In the genomic region with DNA sequence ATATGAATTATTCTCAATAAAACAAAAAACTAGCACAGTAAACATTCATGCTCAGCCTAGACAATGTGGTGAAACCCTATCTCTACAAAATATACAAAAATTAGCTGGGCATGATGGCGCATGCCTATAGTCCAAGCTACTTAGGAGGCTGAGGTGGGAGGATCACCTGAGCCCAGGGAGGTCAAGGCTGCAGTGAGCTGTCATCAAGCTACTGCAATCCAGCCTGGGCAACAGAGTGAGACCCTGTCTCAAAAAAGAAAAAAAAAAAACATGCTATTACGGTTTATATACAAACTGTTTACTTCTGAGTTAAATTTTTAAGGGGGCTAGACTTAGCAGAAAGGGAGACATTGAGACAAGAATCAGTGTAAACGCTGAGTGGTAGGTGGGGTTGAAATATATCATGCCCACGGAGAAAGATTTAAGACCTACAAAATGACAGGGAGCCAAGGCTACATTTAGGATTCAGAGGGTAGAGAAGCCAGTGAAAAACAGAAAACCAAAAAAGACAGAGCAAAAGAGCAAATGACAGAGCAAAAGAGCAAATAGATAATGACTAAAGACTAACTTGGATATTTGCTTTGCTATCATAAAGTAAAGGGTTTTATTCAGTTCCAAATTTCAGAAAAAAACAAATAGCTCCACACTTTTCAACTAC, we compare ENCODE assay signal across 11 cellular contexts. TPM values are rescaled to one million over a fixed set of nuclear protein-coding genes. Genes with fewer than 3 reads are reported as not detected.
DNase-seq lines count a peak whose midpoint lies in the region; ATAC-seq and TF ChIP-seq lines count a peak whose summit lies in the region.
"Had no signal": no experiment of that assay in that cellular context is flagged by ENCODE, and none has a peak within 500 bp of the region (broad histone marks: within the 10 kb centered on the region; RNA-seq: fewer than 3 reads in every experiment).

No MANE protein-coding gene starts in this region.

- H3K36me3 ChIP-seq in PC-3 (ENCODE audit: low read depth, low read length) (no peaks in the 10 kb centered on the region), MG63 (no peaks in the 10 kb centered on the region; the same call in 1 of the 2 replicates)
- H3K36me3 ChIP-seq: upper lobe of right lung had no signal

- H3K9me2 ChIP-seq in PC-3 (replicated peaks; ENCODE audit: low read length), result no peaks in the 10 kb centered on the region

- H3K36me3 Mint-ChIP-seq in activated T-helper 1 cell treated with anti-CD3 and anti-CD28 coated beads, Interleukin-12 subunit alpha, Interleukin-12 subunit beta, Interleukin-2, Interleukin-4 antibody, amounts not matched to agents 30 ng/mL and 10 ng/mL and 1 ng/mL, durations not matched to agents 14 hours and 24 hours and 36 hours (ENCODE audit: low read depth), result peaks cover 27% of the 10 kb centered on the region

- H3K9me3 ChIP-seq in PC-3 (ENCODE audit: low read length) (no peaks in the 10 kb centered on the region), MG63 (no peaks in the 10 kb centered on the region)
- H3K9me3 ChIP-seq: body of pancreas, upper lobe of right lung had no signal

- H3K27me3 Mint-ChIP-seq in activated T-helper 1 cell treated with anti-CD3 and anti-CD28 coated beads, Interleukin-12 subunit alpha, Interleukin-12 subunit beta, Interleukin-2, Interleukin-4 antibody, amounts not matched to agents 30 ng/mL and 10 ng/mL and 1 ng/mL, durations not matched to agents 14 hours and 24 hours and 36 hours (ENCODE audit: insufficient read depth), result no peaks in the 10 kb centered on the region

- ATAC-seq in GM18519 (IDR thresholded peaks at IDR 0.05; ENCODE audit: low FRiP score, unreplicated experiment) (peak; percentile 7), GM19452 (IDR thresholded peaks at IDR 0.05; ENCODE audit: unreplicated experiment) (peak; percentile 32), HG02840 (IDR thresholded peaks at IDR 0.05; ENCODE audit: low FRiP score, unreplicated experiment) (peak; percentile 20), PC-3 (no peak)
- ATAC-seq: body of pancreas, upper lobe of right lung had no signal

- H2AFZ ChIP-seq in PC-3 (ENCODE audit: low read length), result no peak overlapping the region

- intact Hi-C loops in activated T-helper 1 cell treated with anti-CD3 and anti-CD28 coated beads, Interleukin-12 subunit alpha, Interleukin-12 subunit beta, Interleukin-2, Interleukin-4 antibody, amounts not matched to agents 30 ng/mL and 10 ng/mL and 1 ng/mL, durations not matched to agents 14 hours and 24 hours and 36 hours (cut with micrococcal nuclease), result no loop called here
- intact Hi-C loops in PC-3 (cut with micrococcal nuclease), result no loop called here

- H3K9ac ChIP-seq in PC-3 (ENCODE audit: low read length), result no peak overlapping the region

- H3K27me3 ChIP-seq in PC-3 (ENCODE audit: low read length) (no peaks in the 10 kb centered on the region), MG63 (no peaks in the 10 kb centered on the region)
- H3K27me3 ChIP-seq: body of pancreas, upper lobe of right lung had no signal

- CTCF ChIA-PET in PC-3 (lab: Charles Lee), result interaction anchor here (0.6 kb wide), 1 partner anchor 203 kb away, joined by 4 read pairs; no protein-coding TSS in a partner anchor

- no peak overlapping the region for H3K27ac ChIP-seq in PC-3 (ENCODE audit: low read length)
- H3K27ac ChIP-seq: body of pancreas, upper lobe of right lung had no signal

- no peak for TF ChIP-seq CTCF in PC-3 (conservative IDR thresholded peaks at IDR 0.05; ENCODE audit: low read depth, low read length)

- DNase-seq in activated T-helper 1 cell treated with anti-CD3 and anti-CD28 coated beads, Interleukin-12 subunit alpha, Interleukin-12 subunit beta, Interleukin-2, Interleukin-4 antibody, amounts not matched to agents 30 ng/mL and 10 ng/mL and 1 ng/mL, durations not matched to agents 14 hours and 24 hours and 36 hours (ENCODE audit: low spot score), result no peak
- no peak for DNase-seq in mesenteric fat pad (ENCODE audit: low spot score)
- no peak for DNase-seq in PC-3
- no peak for DNase-seq in SKM-1 (lab: John Stamatoyannopoulos, UW; ENCODE audit: unreplicated experiment)
- no peak for DNase-seq in MG63
- DNase-seq: body of pancreas, NCI-H187 treated with DMSO at 0.1 percent for 48 hours, upper lobe of right lung had no signal

- POLR2A ChIA-PET in PC-3 (lab: Charles Lee; ENCODE audit: unreplicated experiment), result interaction anchor here (0.6 kb wide), 1 partner anchor 31 kb away, joined by 4 read pairs; no protein-coding TSS in a partner anchor

- H4K20me1 ChIP-seq in PC-3 (ENCODE audit: low read length), result no peaks in the 10 kb centered on the region

- peaks cover 21% of the 10 kb centered on the region for H3K4me1 ChIP-seq in PC-3 (ENCODE audit: insufficient read depth, low read length)

- H3K4me1 Mint-ChIP-seq in activated T-helper 1 cell treated with anti-CD3 and anti-CD28 coated beads, Interleukin-12 subunit alpha, Interleukin-12 subunit beta, Interleukin-2, Interleukin-4 antibody, amounts not matched to agents 30 ng/mL and 10 ng/mL and 1 ng/mL, durations not matched to agents 14 hours and 24 hours and 36 hours (ENCODE audit: low read depth), result peaks cover 71% of the 10 kb centered on the region

- H3F3A ChIP-seq in PC-3 (ENCODE audit: low read length, unreplicated experiment), result no peaks in the 10 kb centered on the region

- no peak overlapping the region for H3K4me2 ChIP-seq in PC-3 (ENCODE audit: low read length)

- peak overlapping the region; percentile 14 for H3K27ac Mint-ChIP-seq in activated T-helper 1 cell treated with anti-CD3 and anti-CD28 coated beads, Interleukin-12 subunit alpha, Interleukin-12 subunit beta, Interleukin-2, Interleukin-4 antibody, amounts not matched to agents 30 ng/mL and 10 ng/mL and 1 ng/mL, durations not matched to agents 14 hours and 24 hours and 36 hours

- H3K9me3 Mint-ChIP-seq in activated T-helper 1 cell treated with anti-CD3 and anti-CD28 coated beads, Interleukin-12 subunit alpha, Interleukin-12 subunit beta, Interleukin-2, Interleukin-4 antibody, amounts not matched to agents 30 ng/mL and 10 ng/mL and 1 ng/mL, durations not matched to agents 14 hours and 24 hours and 36 hours, result no peaks in the 10 kb centered on the region

- H3K4me3 Mint-ChIP-seq in activated T-helper 1 cell treated with anti-CD3 and anti-CD28 coated beads, Interleukin-12 subunit alpha, Interleukin-12 subunit beta, Interleukin-2, Interleukin-4 antibody, amounts not matched to agents 30 ng/mL and 10 ng/mL and 1 ng/mL, durations not matched to agents 14 hours and 24 hours and 36 hours, result peak overlapping the region; percentile 1

- no TSS peak for BruUV-seq in PC-3 (replicated peaks; lab: Mats Ljungman, UMichigan)

- H3K4me3 ChIP-seq in PC-3 (ENCODE audit: low read length) (no peak overlapping the region), MG63 (no peak overlapping the region)
- H3K4me3 ChIP-seq: body of pancreas, upper lobe of right lung had no signal

- H3K79me2 ChIP-seq in PC-3 (ENCODE audit: low read length), result peaks cover 49% of the 10 kb centered on the region

RNA-seq across cellular contexts. Expression of a gene that starts 7.5 kb away (rescaled TPM):
- total RNA-seq in activated T-helper 1 cell treated with anti-CD3 and anti-CD28 coated beads, Interleukin-12 subunit alpha, Interleukin-12 subunit beta, Interleukin-2, Interleukin-4 antibody, amounts not matched to agents 30 ng/mL and 10 ng/mL and 1 ng/mL, durations not matched to agents 14 hours and 24 hours and 36 hours, result 14.0 and 15.7 TPM in 2 replicates
- total RNA-seq in mesenteric fat pad, result 8.6 TPM
- total RNA-seq in PC-3 (2014; rRNA removed), result 10.0 and 12.1 TPM in 2 replicates
- total RNA-seq in MG63 (2014; rRNA removed; shearing (Covaris generic); ENCODE audit: low replicate concordance), result 6.0 and 11.5 TPM in 2 replicates
